In genomic region chrX:17552251-17552650, GRCh38 we compare ENCODE assay signal across 32 cellular contexts.
A peak's percentile ranks its signal among the peaks of the same experiment; 100 is the strongest.
DNase-seq lines count a peak whose midpoint lies in the region; ATAC-seq, FAIRE-seq and TF ChIP-seq lines count a peak whose summit lies in the region.
"Had no signal": no experiment of that assay in that cellular context is flagged by ENCODE, and none has a peak within 500 bp of the region (broad histone marks: within the 10 kb centered on the region; RNA-seq: fewer than 3 reads in every experiment).

No MANE protein-coding gene starts in this region.

- no peak overlapping the region for H3T11ph ChIP-seq in H9 (ENCODE audit: low read length)

- TF ChIP-seq CTCF in A549 (IDR thresholded peaks at IDR 0.05) (no peak), bronchial epithelial cell (IDR thresholded peaks at IDR 0.05; ENCODE audit: insufficient read depth, low read length, severe bottlenecking) (no peak), foreskin fibroblast (IDR thresholded peaks at IDR 0.05; ENCODE audit: low read depth, low read length) (no peak), H9 (conservative IDR thresholded peaks at IDR 0.05) (no peak), right lobe of liver (IDR thresholded peaks at IDR 0.05) (no peak)

- no peaks in the 10 kb centered on the region for H3K79me2 ChIP-seq in H9 (ENCODE audit: insufficient read depth, low read length)

- H3K27ac ChIP-seq in A549 (peak overlapping the region; percentile 50 to 78; a peak in 4 of 6 replicates), H9 (ENCODE audit: insufficient read length, low read depth, low read length) (no peak overlapping the region), right lobe of liver (no peak overlapping the region)
- H3K27ac ChIP-seq: BLaER1 treated with 17β-estradiol and CSF1 and Interleukin-3, amounts not matched to agents 10 nM and 100 nM; SK-N-MC; spleen; thyroid gland had no signal

- no peak overlapping the region for H4K8ac ChIP-seq in H9 (replicated peaks; ENCODE audit: insufficient read length, low read depth, low read length)

- CTCF ChIA-PET in A549 (lab: Yijun Ruan, JAX) = interaction anchor here (1.5 to 2.7 kb wide), 2 partner anchors 32 to 39 kb away, joined by 3 to 10 read pairs; no protein-coding TSS in a partner anchor

- no peak overlapping the region for H3K56ac ChIP-seq in H9 (ENCODE audit: insufficient read length, low read depth, low read length)

- TF ChIP-seq EP300 in A549 (IDR thresholded peaks at IDR 0.05) = no peak

- H3K27me3 ChIP-seq in bronchial epithelial cell (ENCODE audit: control insufficient read depth, insufficient read depth, low read length) (no peaks in the 10 kb centered on the region), H9 (ENCODE audit: insufficient read depth, low read length) (no peaks in the 10 kb centered on the region), right lobe of liver (no peaks in the 10 kb centered on the region)
- H3K27me3 ChIP-seq: ascending aorta, spleen, thyroid gland had no signal

- DNase-seq in A549 (ENCODE audit: low read depth in 1 of 2, low spot score in 1 of 2) (no peak), HT1080 (ENCODE audit: low read depth) (peak; percentile 38), bronchial epithelial cell (ENCODE audit: low read depth) (peak; percentile 50), foreskin fibroblast (peak; percentile 25 to 49), mesenteric fat pad (ENCODE audit: low spot score) (no peak), NCI-H526 treated with DMSO at 0.1 percent for 48 hours (lab: John Stamatoyannopoulos, UW) (no peak), H9 (no peak), right lobe of liver (no peak)
- DNase-seq: activated CD4-positive, alpha-beta T cell treated with anti-CD3 and anti-CD28 coated beads, Interleukin-2, amount 10 ng/mL, durations not matched to agents 24 days and 14 days; Caco-2; DND-41; endodermal cell; hippocampal formation; NCI-H1417 treated with DMSO at 0.1 percent for 48 hours; NCI-H2107; NCI-H510A; spleen; stimulated activated CD4-positive, alpha-beta T cell treated with anti-CD3 and anti-CD28 coated beads, Interleukin-4, amount 100 ng/mL, for 1 hour; stimulated activated naive CD8-positive, alpha-beta T cell treated with anti-CD3 and anti-CD28 coated beads, Interleukin-15, Interleukin-2, amounts not matched to agents 100 U/mL and 50 U/mL, for 24 hours; T-helper 17 cell; thyroid gland had no signal

- no peaks in the 10 kb centered on the region; the same call in 1 of the 2 replicates for H3K27me3 Mint-ChIP-seq in H9 (ENCODE audit: low read depth)
- H3K27me3 Mint-ChIP-seq: activated CD4-positive, alpha-beta T cell treated with anti-CD3 and anti-CD28 coated beads, Interleukin-2, amount 10 ng/mL, durations not matched to agents 24 days and 14 days; activated naive CD4-positive, alpha-beta T cell treated with anti-CD3 and anti-CD28 coated beads, Interleukin-2, amount 50 U/mL, for 24 hours had no signal

- 90% methylated on average over 4 of the region's 4 CpGs for WGBS in A549 (ENCODE audit: missing lambda C conversion rate)
- no CpG with 5 or more reads among the region's 4 CpGs for WGBS in H9 (ENCODE audit: extremely low coverage, insufficient read length, low lambda C conversion rate)
- WGBS in right lobe of liver (ENCODE audit: insufficient coverage, low coverage, low lambda C conversion rate, missing lambda C conversion rate) = 59% methylated on average over 4 of the region's 4 CpGs

- no peak for TF ChIP-seq RAD21 in A549 (conservative IDR thresholded peaks at IDR 0.05 in 1 of 2, IDR thresholded peaks at IDR 0.05 in 1 of 2)

- H2BK5ac ChIP-seq in H9 (ENCODE audit: insufficient read length, low read length) = no peak overlapping the region

- H4K20me1 ChIP-seq in H9 (ENCODE audit: control insufficient read depth, insufficient read depth, insufficient read length) = no peaks in the 10 kb centered on the region

- H2BK120ac ChIP-seq in H9 (ENCODE audit: low read depth, low read length, poor library complexity, severe bottlenecking) = no peak overlapping the region

- H3K14ac ChIP-seq in H9 (ENCODE audit: insufficient read depth, low read length) = no peak overlapping the region

- H2BK20ac ChIP-seq in H9 (ENCODE audit: low read depth, low read length, poor library complexity, severe bottlenecking) = no peak overlapping the region

- no peaks in the 10 kb centered on the region for H3K23me2 ChIP-seq in H9 (ENCODE audit: insufficient read length, low read depth, low read length, poor library complexity, severe bottlenecking)

- no peaks in the 10 kb centered on the region for H3K79me1 ChIP-seq in H9 (ENCODE audit: insufficient read depth, low read depth, low read length, poor library complexity, severe bottlenecking)

- peaks cover 40% of the 10 kb centered on the region for H3K4me1 ChIP-seq in A549
- peaks cover 8% of the 10 kb centered on the region; the same call in 1 of the 2 replicates for H3K4me1 ChIP-seq in H9 (ENCODE audit: insufficient read depth, low read length)
- H3K4me1 ChIP-seq in right lobe of liver = no peaks in the 10 kb centered on the region
- H3K4me1 ChIP-seq: Caco-2, spleen had no signal

- H4K91ac ChIP-seq in H9 (ENCODE audit: insufficient read length, low read depth, low read length) = no peak overlapping the region

- no peaks in the 10 kb centered on the region; a peak in 2 of 7 replicates for H3K36me3 Mint-ChIP-seq in H9 (ENCODE audit: insufficient read depth in 1 of 3, low read depth in 3 of 3)
- H3K36me3 Mint-ChIP-seq: activated naive CD4-positive, alpha-beta T cell treated with anti-CD3 and anti-CD28 coated beads, Interleukin-2, amount 50 U/mL, for 24 hours; IgD-negative memory B cell had no signal

- no peak overlapping the region for H3K4me3 Mint-ChIP-seq in H9
- H3K4me3 Mint-ChIP-seq: activated CD4-positive, alpha-beta T cell treated with anti-CD3 and anti-CD28 coated beads, Interleukin-2, amount 10 ng/mL, durations not matched to agents 24 days and 14 days; activated naive CD4-positive, alpha-beta T cell treated with anti-CD3 and anti-CD28 coated beads, Interleukin-2, amount 50 U/mL, for 24 hours; activated T-helper 1 cell treated with anti-CD3 and anti-CD28 coated beads, Interleukin-12 subunit alpha, Interleukin-12 subunit beta, Interleukin-2, Interleukin-4 antibody, amounts not matched to agents 30 ng/mL and 10 ng/mL and 1 ng/mL, durations not matched to agents 14 hours and 24 hours and 36 hours; endodermal cell; IgD-negative memory B cell; T-helper 17 cell had no signal

- no peak overlapping the region for H3K18ac ChIP-seq in H9 (ENCODE audit: insufficient read length, low read depth, low read length)

- FAIRE-seq in A549 (lab: Jason Lieb, UNC) (no peak), bronchial epithelial cell (lab: Jason Lieb, UNC) (no peak)
- FAIRE-seq: colon, frontal cortex, H54, islet of Langerhans had no signal

- no peaks in the 10 kb centered on the region for H3K9me3 ChIP-seq in A549
- H3K9me3 ChIP-seq in H9 (ENCODE audit: control insufficient read depth, low read depth, low read length) = no peaks in the 10 kb centered on the region
- no peaks in the 10 kb centered on the region for H3K9me3 ChIP-seq in right lobe of liver
- H3K9me3 ChIP-seq: ascending aorta; BLaER1 treated with 17β-estradiol and CSF1 and Interleukin-3, amounts not matched to agents 10 nM and 100 nM; Caco-2; spleen; thyroid gland had no signal

- H2AK5ac ChIP-seq in H9 (ENCODE audit: insufficient read length, low read length) = no peak overlapping the region

- H3K36me3 ChIP-seq in bronchial epithelial cell (ENCODE audit: control insufficient read depth, insufficient read depth, low read length) (no peaks in the 10 kb centered on the region), right lobe of liver (no peaks in the 10 kb centered on the region)
- H3K36me3 ChIP-seq: ascending aorta; BLaER1 treated with 17β-estradiol and CSF1 and Interleukin-3, amounts not matched to agents 10 nM and 100 nM; spleen; thyroid gland had no signal

- H3K23ac ChIP-seq in H9 (ENCODE audit: insufficient read length, low read depth, low read length) = no peak overlapping the region

- H2BK12ac ChIP-seq in H9 (ENCODE audit: insufficient read length, low read depth, low read length) = no peak overlapping the region

- no peaks in the 10 kb centered on the region for H3K9me3 Mint-ChIP-seq in H9
- H3K9me3 Mint-ChIP-seq: activated CD4-positive, alpha-beta T cell treated with anti-CD3 and anti-CD28 coated beads, Interleukin-2, amount 10 ng/mL, durations not matched to agents 24 days and 14 days; activated naive CD4-positive, alpha-beta T cell treated with anti-CD3 and anti-CD28 coated beads, Interleukin-2, amount 50 U/mL, for 24 hours; activated T-helper 1 cell treated with anti-CD3 and anti-CD28 coated beads, Interleukin-12 subunit alpha, Interleukin-12 subunit beta, Interleukin-2, Interleukin-4 antibody, amounts not matched to agents 30 ng/mL and 10 ng/mL and 1 ng/mL, durations not matched to agents 14 hours and 24 hours and 36 hours; endodermal cell; IgD-negative memory B cell had no signal

- ATAC-seq in A549 (peak in 1 of 2 experiments; percentile 53; a peak in 2 of 6 replicates), right lobe of liver (no peak)
- ATAC-seq: stimulated activated naive CD8-positive, alpha-beta T cell treated with anti-CD3 and anti-CD28 coated beads, Interleukin-15, Interleukin-2, amounts not matched to agents 100 U/mL and 50 U/mL, for 24 hours; T-helper 17 cell had no signal

- TF ChIP-seq POLR2A in A549 (IDR thresholded peaks at IDR 0.05; ENCODE audit: low read length) = no peak
- TF ChIP-seq POLR2A in right lobe of liver (IDR thresholded peaks at IDR 0.05) = no peak

- H2AFZ ChIP-seq in H9 (ENCODE audit: low read length) = no peak overlapping the region

- H3K9ac ChIP-seq in H9 (ENCODE audit: extremely low read depth, insufficient read length, low read length) = no peak overlapping the region
- H3K9ac ChIP-seq: BLaER1 treated with 17β-estradiol and CSF1 and Interleukin-3, amounts not matched to agents 10 nM and 100 nM had no signal

- intact Hi-C loops in right lobe of liver (cut with DNase I) = no loop called here

- no peak overlapping the region for H2BK15ac ChIP-seq in H9 (ENCODE audit: low read depth, low read length)

- no peak overlapping the region for H4K5ac ChIP-seq in H9 (ENCODE audit: insufficient read length, low read depth, low read length)

- no peak overlapping the region for H3K4me3 ChIP-seq in A549
- H3K4me3 ChIP-seq in bronchial epithelial cell (ENCODE audit: low read depth, low read length) = no peak overlapping the region
- H3K4me3 ChIP-seq in foreskin fibroblast (ENCODE audit: low read depth in 1 of 2, low read length in 2 of 2) = no peak overlapping the region
- H3K4me3 ChIP-seq in right lobe of liver = no peak overlapping the region
- H3K4me3 ChIP-seq: ascending aorta; BLaER1 treated with 17β-estradiol and CSF1 and Interleukin-3, amounts not matched to agents 10 nM and 100 nM; lung; SK-N-MC; spleen; thyroid gland had no signal

- peak overlapping the region; percentile 53; the same call in 1 of the 3 replicates for H3K4me2 ChIP-seq in A549
- no peak overlapping the region for H3K4me2 ChIP-seq in H9 (ENCODE audit: insufficient read depth, insufficient read length, low read length)
- H3K4me2 ChIP-seq: BLaER1 treated with 17β-estradiol and CSF1 and Interleukin-3, amounts not matched to agents 10 nM and 100 nM had no signal

- POLR2A ChIA-PET in A549 (lab: Yijun Ruan, JAX) = no interaction called here

- peaks cover 74 to 78% of the 10 kb centered on the region in 2 experiments for H3K4me1 Mint-ChIP-seq in H9

- no peak overlapping the region for H3K4ac ChIP-seq in H9 (ENCODE audit: low read depth, low read length)

- H3K27ac Mint-ChIP-seq in H9 = no peak overlapping the region
- H3K27ac Mint-ChIP-seq: activated CD4-positive, alpha-beta T cell treated with anti-CD3 and anti-CD28 coated beads, Interleukin-2, amount 10 ng/mL, durations not matched to agents 24 days and 14 days; activated naive CD4-positive, alpha-beta T cell treated with anti-CD3 and anti-CD28 coated beads, Interleukin-2, amount 50 U/mL, for 24 hours; activated T-helper 1 cell treated with anti-CD3 and anti-CD28 coated beads, Interleukin-12 subunit alpha, Interleukin-12 subunit beta, Interleukin-2, Interleukin-4 antibody, amounts not matched to agents 30 ng/mL and 10 ng/mL and 1 ng/mL, durations not matched to agents 14 hours and 24 hours and 36 hours; endodermal cell; IgD-negative memory B cell; T-helper 17 cell had no signal

Comparison
In these comparisons a context has a peak if more than half of its experiments do, and no peak if none do; other contexts are left out.
1. DNase-seq: peak in HT1080 (single experiment), bronchial epithelial cell (single experiment) and foreskin fibroblast (2 of 2); none in A549 (0 of 2), mesenteric fat pad (single experiment), NCI-H526 treated with DMSO at 0.1 percent for 48 hours (single experiment), H9 (single experiment) and right lobe of liver (0 of 3).
2. H3K27ac ChIP-seq: peak in A549 (2 of 2); none in H9 (single experiment) and right lobe of liver (0 of 3).